In genomic region chrX:109632906-109633504, GRCh38 we compare ENCODE assay signal across 8 cellular contexts. TPM values are rescaled to one million over a fixed set of nuclear protein-coding genes. Genes with fewer than 3 reads are reported as not detected.
DNase-seq lines count a peak whose midpoint lies in the region; ATAC-seq, FAIRE-seq and TF ChIP-seq lines count a peak whose summit lies in the region.

No MANE protein-coding gene starts in this region.

- no peak overlapping the region for H3K14ac ChIP-seq in IMR-90 (replicated peaks; ENCODE audit: low read depth, low read length)

- peaks cover 2% of the 10 kb centered on the region for H3K4me1 Mint-ChIP-seq in mesothelial cell of epicardium

- H3K4me3 ChIP-seq in IMR-90 (ENCODE audit: insufficient read depth, low read depth, low read length) (no peak overlapping the region), mammary epithelial cell (replicated peaks in 1 of 3; ENCODE audit: insufficient read depth in 1 of 3, low read depth in 2 of 3, low read length in 3 of 3) (no peak overlapping the region), kidney (ENCODE audit: low read length in 2 of 2) (no peak overlapping the region), ovary (no peak overlapping the region)

- BruUV-seq in IMR-90 (replicated peaks; lab: Mats Ljungman, UMichigan): no TSS peak
- no TSS peak for BruUV-seq in mammary epithelial cell (replicated peaks; lab: Mats Ljungman, UMichigan)

- no peak overlapping the region for H3K27ac Mint-ChIP-seq in mesothelial cell of epicardium

- no peak for FAIRE-seq in kidney (lab: Jason Lieb, UNC)

- no peak overlapping the region for H3K27ac ChIP-seq in IMR-90 (ENCODE audit: insufficient read depth, low read length)
- H3K27ac ChIP-seq in mammary epithelial cell (ENCODE audit: insufficient read depth, low read depth, low read length): no peak overlapping the region
- no peak overlapping the region for H3K27ac ChIP-seq in kidney (ENCODE audit: low read depth in 2 of 2, low read length in 2 of 2)
- H3K27ac ChIP-seq in ovary: no peak overlapping the region

- H4K20me1 ChIP-seq in IMR-90 (ENCODE audit: insufficient read depth, low read length) (no peaks in the 10 kb centered on the region), mammary epithelial cell (ENCODE audit: insufficient read depth, low read length) (no peaks in the 10 kb centered on the region)

- in situ Hi-C loops in IMR-90 (cut with MboI; ENCODE audit: low sequenced_read_pairs): no loop called here
- in situ Hi-C loops in mammary epithelial cell (cut with MboI; ENCODE audit: low sequenced_read_pairs in 2 of 2): loop anchor here in 1 of 2 donors (10.0 kb wide), 1 partner anchor 148 kb away; the partner anchor contains the start of gene GUCY2F

- H3K4me1 ChIP-seq in IMR-90 (ENCODE audit: control insufficient read depth, insufficient read depth, low read length): no peaks in the 10 kb centered on the region
- H3K4me1 ChIP-seq in mammary epithelial cell (ENCODE audit: insufficient read depth, low read length): no peaks in the 10 kb centered on the region
- H3K4me1 ChIP-seq in kidney (ENCODE audit: control insufficient read depth in 1 of 2, insufficient read depth in 1 of 2, low read depth in 1 of 2, low read length in 2 of 2): no peaks in the 10 kb centered on the region
- no peaks in the 10 kb centered on the region for H3K4me1 ChIP-seq in ovary (ENCODE audit: insufficient read depth)

- H3K9me3 Mint-ChIP-seq in mesothelial cell of epicardium: peaks cover 2% of the 10 kb centered on the region

- ATAC-seq in IMR-90 (ENCODE audit: low read depth) (peak; percentile 37; the same call in 1 of the 2 replicates), HG02885 (IDR thresholded peaks at IDR 0.05; ENCODE audit: poor library complexity, unreplicated experiment) (no peak)

- H3K9me3 ChIP-seq in IMR-90 (ENCODE audit: control insufficient read depth, insufficient read depth, low read length) (no peaks in the 10 kb centered on the region), mammary epithelial cell (replicated peaks; ENCODE audit: insufficient read depth, low read length) (no peaks in the 10 kb centered on the region), kidney (ENCODE audit: control insufficient read depth in 1 of 2, low read length in 2 of 2) (no peaks in the 10 kb centered on the region), ovary (no peaks in the 10 kb centered on the region)

- no peak overlapping the region for H4K8ac ChIP-seq in IMR-90 (ENCODE audit: low read depth in 2 of 2, low read length in 2 of 2)

- H3K23ac ChIP-seq in IMR-90 (ENCODE audit: low read depth, low read length): no peak overlapping the region

- no peak overlapping the region for H2BK120ac ChIP-seq in IMR-90 (ENCODE audit: low read depth, low read length)

- no peak overlapping the region for H2AK5ac ChIP-seq in IMR-90 (ENCODE audit: low read depth, low read length)

- no peaks in the 10 kb centered on the region for H3K9me1 ChIP-seq in IMR-90 (ENCODE audit: insufficient read depth, low read length)

- H3K4ac ChIP-seq in IMR-90 (ENCODE audit: low read depth, low read length): no peak overlapping the region

- H3K79me1 ChIP-seq in IMR-90 (ENCODE audit: low read depth in 1 of 2, low read length in 2 of 2): no peaks in the 10 kb centered on the region

- no peak for TF ChIP-seq EP300 in ovary (IDR thresholded peaks at IDR 0.05)

- no peak overlapping the region for H2AFZ ChIP-seq in IMR-90 (replicated peaks; ENCODE audit: low read length, poor library complexity)
- H2AFZ ChIP-seq in mammary epithelial cell (ENCODE audit: low read depth, low read length): no peak overlapping the region

- H3K18ac ChIP-seq in IMR-90 (ENCODE audit: low read depth, low read length): no peak overlapping the region

- H3K9ac ChIP-seq in IMR-90 (ENCODE audit: low read depth, low read length) (no peak overlapping the region), mammary epithelial cell (ENCODE audit: insufficient read depth, low read length) (no peak overlapping the region), kidney (ENCODE audit: low read length in 2 of 2) (no peak overlapping the region)

- no peak overlapping the region for H4K5ac ChIP-seq in IMR-90 (ENCODE audit: low read depth, low read length)

- TF ChIP-seq CTCF in IMR-90 (conservative IDR thresholded peaks at IDR 0.05; ENCODE audit: low read depth, low read length) (peak; percentile 50), mammary epithelial cell (conservative IDR thresholded peaks at IDR 0.05 in 1 of 2, IDR thresholded peaks at IDR 0.05 in 1 of 2; ENCODE audit: extremely low read depth in 1 of 2, insufficient read depth in 1 of 2, low read depth in 1 of 2, low read length in 2 of 2) (peak; percentile 33 to 56), mesothelial cell of epicardium (IDR thresholded peaks at IDR 0.05; ENCODE audit: unreplicated experiment) (peak; percentile 71), kidney (IDR thresholded peaks at IDR 0.05; ENCODE audit: borderline replicate concordance, extremely low read depth, insufficient read depth) (no peak), ovary (IDR thresholded peaks at IDR 0.05) (no peak)

- H3K4me3 Mint-ChIP-seq in mesothelial cell of epicardium: no peak overlapping the region

- H2BK20ac ChIP-seq in IMR-90 (ENCODE audit: low read depth, low read length): no peak overlapping the region

- DNase-seq in D341Med (ENCODE audit: low spot score) (peak; percentile 36), IMR-90 (peak; percentile 26), mammary epithelial cell (no peak), mesothelial cell of epicardium (ENCODE audit: low spot score in 2 of 2, unreplicated experiment in 2 of 2) (no peak), kidney (no peak), ovary (no peak), HUDEP-2 (lab: John Stamatoyannopoulos, UW; ENCODE audit: unreplicated experiment in 76 of 76) (no peak)

- no peak for TF ChIP-seq POLR2A in IMR-90 (IDR thresholded peaks at IDR 0.05; ENCODE audit: low read depth, low read length)
- TF ChIP-seq POLR2A in ovary (IDR thresholded peaks at IDR 0.05): no peak

- H3K79me2 ChIP-seq in mammary epithelial cell (ENCODE audit: insufficient read depth, low read length): no peaks in the 10 kb centered on the region

- TF ChIP-seq RAD21 in IMR-90 (IDR thresholded peaks at IDR 0.05; ENCODE audit: low read length): peak; percentile 50

- no peaks in the 10 kb centered on the region; the same call in 1 of the 2 replicates for H3K27me3 ChIP-seq in IMR-90 (ENCODE audit: control insufficient read depth, insufficient read depth, low read length)
- no peaks in the 10 kb centered on the region for H3K27me3 ChIP-seq in mammary epithelial cell (ENCODE audit: insufficient read depth, low read length)
- no peaks in the 10 kb centered on the region for H3K27me3 ChIP-seq in ovary

- CTCF ChIA-PET in IMR-90 (lab: Yijun Ruan, JAX): no interaction called here
- CTCF ChIA-PET in mammary epithelial cell (lab: Charles Lee; ENCODE audit: low non-redundant PET): interaction anchor here (0.6 kb wide), 1 partner anchor 259 kb away, joined by 3 read pairs; no protein-coding TSS in a partner anchor

- no peak overlapping the region for H2BK5ac ChIP-seq in IMR-90 (ENCODE audit: low read depth, low read length, poor library complexity, severe bottlenecking)

- no peaks in the 10 kb centered on the region for H3K36me3 Mint-ChIP-seq in mesothelial cell of epicardium

- no peak overlapping the region for H2AK9ac ChIP-seq in IMR-90 (replicated peaks; ENCODE audit: low read depth, low read length, poor library complexity)

- no peaks in the 10 kb centered on the region for H3K36me3 ChIP-seq in IMR-90 (ENCODE audit: control insufficient read depth, insufficient read depth, low read length)
- H3K36me3 ChIP-seq in mammary epithelial cell (ENCODE audit: insufficient read depth, low read length): no peaks in the 10 kb centered on the region
- no peaks in the 10 kb centered on the region for H3K36me3 ChIP-seq in kidney (ENCODE audit: control insufficient read depth in 1 of 2, insufficient read depth in 2 of 2, low read length in 2 of 2)
- H3K36me3 ChIP-seq in ovary: no peaks in the 10 kb centered on the region

- no CpG with 5 or more reads among the region's 5 CpGs for WGBS in IMR-90 (ENCODE audit: extremely low coverage in 2 of 2, insufficient read length in 1 of 2), 2 experiments
- WGBS in mammary epithelial cell (ENCODE audit: low coverage, missing lambda C conversion rate): 54% methylated on average over 5 of the region's 5 CpGs
- 37 to 41% (median 38%) methylated on average over 5 of the region's 5 CpGs for WGBS in ovary, 3 donors

- no peaks in the 10 kb centered on the region for H3K27me3 Mint-ChIP-seq in mesothelial cell of epicardium (ENCODE audit: low read depth)

- H2BK15ac ChIP-seq in IMR-90 (ENCODE audit: low read depth, low read length): no peak overlapping the region

- dilution Hi-C loops in IMR-90 (cut with HindIII; ENCODE audit: low sequenced_read_pairs, unreplicated experiment): no loop called here
- dilution Hi-C loops in mammary epithelial cell (cut with HindIII; ENCODE audit: low sequenced_read_pairs): no loop called here

- H4K91ac ChIP-seq in IMR-90 (ENCODE audit: insufficient read depth, low read depth, low read length): no peak overlapping the region

- intact Hi-C loops in IMR-90 (cut with micrococcal nuclease): loop anchor here (1.0 to 2.0 kb wide), 2 partner anchors 148 to 258 kb away; no protein-coding TSS in a partner anchor
- intact Hi-C loops in mammary epithelial cell (cut with micrococcal nuclease): loop anchor here (1.0 to 2.0 kb wide), 2 partner anchors 147 to 258 kb away; no protein-coding TSS in a partner anchor
- intact Hi-C loops in kidney (cut with DNase I): no loop called here
- intact Hi-C loops in ovary (cut with DNase I): no loop called here

- no peak overlapping the region for H3K4me2 ChIP-seq in IMR-90 (ENCODE audit: low read depth, low read length)
- no peak overlapping the region for H3K4me2 ChIP-seq in mammary epithelial cell (ENCODE audit: insufficient read depth, low read depth, low read length)

- no peak overlapping the region for H3K56ac ChIP-seq in IMR-90 (ENCODE audit: extremely low read depth, insufficient read depth, low read length)

- POLR2A ChIA-PET in IMR-90 (lab: Charles Lee; ENCODE audit: unreplicated experiment): no interaction called here

TF ChIP-seq in IMR-90, 13 proteins besides CTCF, POLR2A, EP300 and RAD21 (continues in another document):
- no peak for TF ChIP-seq MAFK (IDR thresholded peaks at IDR 0.05; ENCODE audit: low read depth, low read length)

RNA-seq across cellular contexts. Expression of gene KCNE5, which starts 8.0 kb away (rescaled TPM):
- total RNA-seq in IMR-90 (2012; rRNA removed) (0.18 and 0.28 TPM in 2 replicates), mammary epithelial cell (under 1 TPM; 0.40 to 0.50 TPM), mesothelial cell of epicardium (2.3 to 2.6 TPM (median 2.5 TPM) in 3 replicates), kidney (0.44 TPM), ovary (1 to 10 TPM in 2 of 7 donors, under 1 TPM in 4, not detected in 1; 0.30 to 1.4 (median 0.67) TPM)
- polyA plus RNA-seq in IMR-90 (2012; rRNA removed) (0.15 and 0.17 TPM in 2 replicates), mammary epithelial cell (0.27 TPM), kidney (ENCODE audit: insufficient read depth, low read depth, low replicate concordance) (not detected), ovary (under 1 TPM; 0.62 to 0.64 TPM)
- polyA plus RNA-seq in IMR-90 (2012; cell fraction: cytosol; rRNA removed): 0.05 TPM in 1 of 2 replicates, not detected in the other
- 0.88 and 1.6 TPM in 2 replicates for polyA plus RNA-seq in IMR-90 (2012; cell fraction: nucleus; rRNA removed; ENCODE audit: low replicate concordance)
- not detected for polyA minus RNA-seq in mammary epithelial cell

Comparison
In these comparisons a context has a peak if more than half of its experiments do, and no peak if none do; other contexts are left out.
1. DNase-seq: peak in D341Med (single experiment) and IMR-90 (single experiment); none in mammary epithelial cell (single experiment), mesothelial cell of epicardium (0 of 2), kidney (single experiment), ovary (0 of 5) and HUDEP-2 (0 of 76).
2. CTCF ChIP-seq: peak in IMR-90 (single experiment), mammary epithelial cell (2 of 2) and mesothelial cell of epicardium (single experiment); none in kidney (single experiment) and ovary (0 of 3).
3. intact Hi-C loops: an anchor here in IMR-90 (1.0 to 2.0 kb wide) and mammary epithelial cell (1.0 to 2.0 kb wide); none called in kidney and ovary.